ENCODE assay signal across 8 cellular contexts in genomic region chr9:136700959-136701664, GRCh38. TPM values are rescaled to one million over a fixed set of nuclear protein-coding genes. Genes with fewer than 3 reads are reported as not detected.
DNase-seq lines count a peak whose midpoint lies in the region; ATAC-seq and TF ChIP-seq lines count a peak whose summit lies in the region.

No MANE protein-coding gene starts in this region.

- H4K5ac ChIP-seq in mesendoderm (ENCODE audit: low read length): no peak overlapping the region

- no peak overlapping the region for H3K4me2 ChIP-seq in mesendoderm (ENCODE audit: low read length)

- peaks cover 7 to 27% of the 10 kb centered on the region in 2 donors for H3K27me3 Mint-ChIP-seq in natural killer cell treated with Interleukin-12 subunit alpha and Interleukin-12 subunit beta and Interleukin-15 and Interleukin-18, amount 100 ng/mL, for 72 hours

- TF ChIP-seq CTCF in GM13976 (IDR thresholded peaks at IDR 0.05; ENCODE audit: borderline replicate concordance, control extremely low read depth, extremely low read depth, insufficient read depth, missing control alignments) (no peak), BE2C (IDR thresholded peaks at IDR 0.05; ENCODE audit: low read depth, low read length) (no peak)

- no peaks in the 10 kb centered on the region for H3K27me3 ChIP-seq in BE2C
- no peaks in the 10 kb centered on the region for H3K27me3 ChIP-seq in mesendoderm (ENCODE audit: insufficient read depth, low read length, poor library complexity)

- no peak overlapping the region for H3K18ac ChIP-seq in mesendoderm (ENCODE audit: low read length)

- no peak overlapping the region for H2BK120ac ChIP-seq in mesendoderm (ENCODE audit: low read depth, low read length)

- DNase-seq in GM13976 (ENCODE audit: low spot score): peak; percentile 85
- peak; percentile 71 for DNase-seq in activated T-cell treated with anti-CD3 and anti-CD28 coated beads for 24 hours (ENCODE audit: low read depth)
- no peak for DNase-seq in natural killer cell treated with Interleukin-12 subunit alpha and Interleukin-12 subunit beta and Interleukin-15 and Interleukin-18, amount 100 ng/mL, for 72 hours (ENCODE audit: low spot score)
- DNase-seq in BE2C: no peak
- no peak for DNase-seq in occipital lobe (lab: John Stamatoyannopoulos, UW)
- no peak for DNase-seq in mesendoderm
- DNase-seq in NCI-H146 (lab: John Stamatoyannopoulos, UW): no peak

- no peak overlapping the region for H2BK5ac ChIP-seq in mesendoderm (ENCODE audit: low read length)

- no peaks in the 10 kb centered on the region for H3K36me3 Mint-ChIP-seq in natural killer cell treated with Interleukin-12 subunit alpha and Interleukin-12 subunit beta and Interleukin-15 and Interleukin-18, amount 100 ng/mL, for 72 hours

- peak overlapping the region in 1 of 2 donors; percentile 73 for H3K27ac Mint-ChIP-seq in natural killer cell treated with Interleukin-12 subunit alpha and Interleukin-12 subunit beta and Interleukin-15 and Interleukin-18, amount 100 ng/mL, for 72 hours

- in situ Hi-C loops in GM13976 (cut with MboI; ENCODE audit: low sequenced_read_pairs, unreplicated experiment): no loop called here

- H3K4me1 ChIP-seq in BE2C (no peaks in the 10 kb centered on the region), mesendoderm (ENCODE audit: control insufficient read depth, low read depth, low read length) (peaks cover 2% of the 10 kb centered on the region)

- no peaks in the 10 kb centered on the region for H3K9me3 Mint-ChIP-seq in natural killer cell treated with Interleukin-12 subunit alpha and Interleukin-12 subunit beta and Interleukin-15 and Interleukin-18, amount 100 ng/mL, for 72 hours

- H3K4me3 ChIP-seq in BE2C (ENCODE audit: low read depth, low read length) (no peak overlapping the region), mesendoderm (ENCODE audit: low read length) (no peak overlapping the region)

- no peak overlapping the region for H3K56ac ChIP-seq in mesendoderm (ENCODE audit: low read length)

- H3K79me1 ChIP-seq in mesendoderm (ENCODE audit: low read length): no peaks in the 10 kb centered on the region

- H3K27ac ChIP-seq in mesendoderm (ENCODE audit: low read depth, low read length): no peak overlapping the region

- no peaks in the 10 kb centered on the region for H3K79me2 ChIP-seq in mesendoderm (ENCODE audit: control insufficient read depth, insufficient read depth, low read length)

- no peak overlapping the region for H3K4ac ChIP-seq in mesendoderm (ENCODE audit: low read depth, low read length)

- H3K9me3 ChIP-seq in BE2C: no peaks in the 10 kb centered on the region; the same call in 1 of the 2 replicates

- H3K36me3 ChIP-seq in BE2C (no peaks in the 10 kb centered on the region), mesendoderm (ENCODE audit: control insufficient read depth, insufficient read depth, low read length) (no peaks in the 10 kb centered on the region)

- peak; percentile 67 for ATAC-seq in HG03280 (IDR thresholded peaks at IDR 0.05; ENCODE audit: unreplicated experiment)
- peak; percentile 91 to 95 for ATAC-seq in natural killer cell treated with Interleukin-12 subunit alpha and Interleukin-12 subunit beta and Interleukin-15 and Interleukin-18, amount 100 ng/mL, for 72 hours

- no peak overlapping the region for H3K9ac ChIP-seq in mesendoderm (ENCODE audit: low read length)

- H3K4me1 Mint-ChIP-seq in natural killer cell treated with Interleukin-12 subunit alpha and Interleukin-12 subunit beta and Interleukin-15 and Interleukin-18, amount 100 ng/mL, for 72 hours (ENCODE audit: low read depth in 2 of 2): peaks cover 23 to 25% of the 10 kb centered on the region in 2 donors

- H2BK15ac ChIP-seq in mesendoderm (replicated peaks; ENCODE audit: low read depth): no peak overlapping the region

- H3K23ac ChIP-seq in mesendoderm (ENCODE audit: low read length): no peak overlapping the region

- no peak overlapping the region for H4K8ac ChIP-seq in mesendoderm (ENCODE audit: low read depth, low read length)

- H3K4me3 Mint-ChIP-seq in natural killer cell treated with Interleukin-12 subunit alpha and Interleukin-12 subunit beta and Interleukin-15 and Interleukin-18, amount 100 ng/mL, for 72 hours: peak overlapping the region; percentile 85

- no CpG with 5 or more reads among the region's 37 CpGs for WGBS in mesendoderm (ENCODE audit: extremely low coverage, insufficient coverage, low lambda C conversion rate)

- H2AK5ac ChIP-seq in mesendoderm (ENCODE audit: low read length): no peak overlapping the region

RNA-seq across cellular contexts. Expression of gene DIPK1B, which starts 11.3 kb away (rescaled TPM):
- not detected for total RNA-seq in natural killer cell treated with Interleukin-12 subunit alpha and Interleukin-12 subunit beta and Interleukin-15 and Interleukin-18, amount 100 ng/mL, for 72 hours
- polyA plus RNA-seq in BE2C (2012; ENCODE audit: insufficient read depth, insufficient read length, low read depth): 119 TPM
- total RNA-seq in occipital lobe: 25.1 TPM
- polyA plus RNA-seq in mesendoderm (2013, experiment 1 of 2): 17.8 TPM
- polyA plus RNA-seq in mesendoderm (2013, experiment 2 of 2): 18.1 TPM

RNA-seq across cellular contexts. Expression of gene AGPAT2, which starts 13.9 kb away (rescaled TPM):
- total RNA-seq in natural killer cell treated with Interleukin-12 subunit alpha and Interleukin-12 subunit beta and Interleukin-15 and Interleukin-18, amount 100 ng/mL, for 72 hours: 1 to 10 TPM; 6.1 to 8.9 TPM
- polyA plus RNA-seq in BE2C (2012; ENCODE audit: insufficient read depth, insufficient read length, low read depth): 82.5 TPM
- 2.2 TPM for total RNA-seq in occipital lobe
- polyA plus RNA-seq in mesendoderm (2013, experiment 1 of 2): 14.1 TPM
- polyA plus RNA-seq in mesendoderm (2013, experiment 2 of 2): 14.3 TPM

RNA-seq across cellular contexts. Expression of gene EGFL7, which starts 38.4 kb away (rescaled TPM):
- under 1 TPM; 0.36 to 0.52 TPM for total RNA-seq in natural killer cell treated with Interleukin-12 subunit alpha and Interleukin-12 subunit beta and Interleukin-15 and Interleukin-18, amount 100 ng/mL, for 72 hours
- 154 TPM for polyA plus RNA-seq in BE2C (2012; ENCODE audit: insufficient read depth, insufficient read length, low read depth)
- total RNA-seq in occipital lobe: 13.7 TPM
- polyA plus RNA-seq in mesendoderm (2013, experiment 1 of 2): 14.0 TPM
- 13.6 TPM for polyA plus RNA-seq in mesendoderm (2013, experiment 2 of 2)

RNA-seq across cellular contexts. Expression of gene LCN10, which starts 41.6 kb away (rescaled TPM):
- under 1 TPM; 0.21 to 0.45 TPM for total RNA-seq in natural killer cell treated with Interleukin-12 subunit alpha and Interleukin-12 subunit beta and Interleukin-15 and Interleukin-18, amount 100 ng/mL, for 72 hours
- not detected for polyA plus RNA-seq in BE2C (2012; ENCODE audit: insufficient read depth, insufficient read length, low read depth)
- not detected for total RNA-seq in occipital lobe
- polyA plus RNA-seq in mesendoderm (2013, experiment 1 of 2): 0.27 TPM
- polyA plus RNA-seq in mesendoderm (2013, experiment 2 of 2): 0.59 TPM

RNA-seq across cellular contexts. Expression of gene LCN6, which starts 47.2 kb away (rescaled TPM):
- not detected for total RNA-seq in natural killer cell treated with Interleukin-12 subunit alpha and Interleukin-12 subunit beta and Interleukin-15 and Interleukin-18, amount 100 ng/mL, for 72 hours
- not detected for polyA plus RNA-seq in BE2C (2012; ENCODE audit: insufficient read depth, insufficient read length, low read depth)
- total RNA-seq in occipital lobe: not detected
- polyA plus RNA-seq in mesendoderm (2013, experiment 1 of 2): not detected
- not detected for polyA plus RNA-seq in mesendoderm (2013, experiment 2 of 2)

Comparison
In these comparisons a context has a peak if more than half of its experiments do, and no peak if none do; other contexts are left out.
1. DNase-seq: peak in GM13976 (single experiment) and activated T-cell treated with anti-CD3 and anti-CD28 coated beads for 24 hours (single experiment); none in natural killer cell treated with Interleukin-12 subunit alpha and Interleukin-12 subunit beta and Interleukin-15 and Interleukin-18, amount 100 ng/mL, for 72 hours (single experiment), BE2C (single experiment), occipital lobe (single experiment), mesendoderm (single experiment) and NCI-H146 (single experiment).
2. RNA of gene DIPK1B, which starts 11.3 kb away (total RNA-seq): 25.1 TPM in occipital lobe (single experiment); not detected in natural killer cell treated with Interleukin-12 subunit alpha and Interleukin-12 subunit beta and Interleukin-15 and Interleukin-18, amount 100 ng/mL, for 72 hours; every median in the first group is over 10 times any median in the second.